ENCODE assay signal across 24 cellular contexts in the genomic region with DNA sequence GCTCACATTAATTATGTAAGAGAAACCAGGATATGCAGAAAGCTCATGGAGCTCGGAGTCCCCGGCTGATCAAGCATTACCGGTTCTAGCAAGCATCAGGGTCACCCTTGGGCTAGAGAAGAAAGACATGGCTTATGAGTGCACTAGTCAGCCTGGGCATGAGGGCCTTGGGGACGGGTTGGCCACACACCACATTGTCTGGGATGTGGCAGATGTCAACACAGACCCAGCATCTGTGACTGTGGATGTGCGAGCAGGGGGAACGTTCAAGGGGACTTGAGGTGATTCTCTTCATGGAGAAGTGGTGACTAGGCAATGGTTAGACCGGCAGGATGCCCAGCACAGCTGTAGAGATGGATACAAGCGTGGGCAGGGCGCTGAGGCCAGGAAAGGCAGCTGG.
A peak's percentile ranks its signal among the peaks of the same experiment; 100 is the strongest.
DNase-seq lines count a peak whose midpoint lies in the region; ATAC-seq and TF ChIP-seq lines count a peak whose summit lies in the region.
"Had no signal": no experiment of that assay in that cellular context is flagged by ENCODE, and none has a peak within 500 bp of the region (broad histone marks: within the 10 kb centered on the region; RNA-seq: fewer than 3 reads in every experiment).

No MANE protein-coding gene starts in this region.

- H3K4me2 ChIP-seq in MM.1S (ENCODE audit: low read depth, low read length) = no peak overlapping the region

- no peaks in the 10 kb centered on the region; the same call in 1 of the 2 replicates for H3K79me2 ChIP-seq in MM.1S (ENCODE audit: low read length)

- H3F3A ChIP-seq in MM.1S (ENCODE audit: insufficient read depth, low read length) = no peaks in the 10 kb centered on the region

- H3K27ac Mint-ChIP-seq in stimulated activated effector memory CD8-positive, alpha-beta T cell treated with anti-CD3 and anti-CD28 coated beads, Interleukin-12 subunit alpha, Interleukin-12 subunit beta, amount 100 ng/mL, for 72 hours = peak overlapping the region; percentile 40
- H3K27ac Mint-ChIP-seq: natural killer cell treated with Interleukin-12 subunit alpha and Interleukin-12 subunit beta and Interleukin-15 and Interleukin-18, amount 100 ng/mL, for 72 hours; stimulated activated naive CD8-positive, alpha-beta T cell treated with anti-CD3 and anti-CD28 coated beads, Interleukin-15, Interleukin-2, amounts not matched to agents 100 ng/mL and 50 ng/mL, for 24 hours had no signal

- DNase-seq in NCI-H524 (lab: John Stamatoyannopoulos, UW) (peak; percentile 13 to 36), NCI-H524 treated with DMSO at 0.1 percent for 48 hours (lab: John Stamatoyannopoulos, UW) (no peak), NCI-H1694 treated with DMSO at 0.1 percent for 48 hours (lab: John Stamatoyannopoulos, UW) (peak; percentile 74), epithelial cell of prostate (ENCODE audit: low read depth, low spot score) (peak; percentile 10), COLO668 (lab: John Stamatoyannopoulos, UW; ENCODE audit: unreplicated experiment) (no peak), MM.1S (no peak), NCI-H2107 treated with DMSO at 0.1 percent for 48 hours (lab: John Stamatoyannopoulos, UW; ENCODE audit: unreplicated experiment) (no peak)
- no peak for DNase-seq in stimulated activated effector memory CD8-positive, alpha-beta T cell treated with anti-CD3 and anti-CD28 coated beads, Interleukin-12 subunit alpha, Interleukin-12 subunit beta, amount 100 ng/mL, for 72 hours (ENCODE audit: low spot score in 2 of 2)
- DNase-seq: 8988T; activated CD4-positive, alpha-beta T cell treated with anti-CD3 and anti-CD28 coated beads for 1 hour; effector CD8-positive, alpha-beta T cell; GOT3; Karpas-422; NCI-H1092 treated with DMSO at 0.1 percent for 48 hours; NCI-H2081; RPMI8226; stimulated activated CD4-positive, alpha-beta T cell treated with anti-CD3 and anti-CD28 coated beads, Interleukin-2, amount 100 ng/mL, for 24 hours had no signal

- no peaks in the 10 kb centered on the region for H3K4me1 Mint-ChIP-seq in stimulated activated effector memory CD8-positive, alpha-beta T cell treated with anti-CD3 and anti-CD28 coated beads, Interleukin-12 subunit alpha, Interleukin-12 subunit beta, amount 100 ng/mL, for 72 hours

- peaks cover 5% of the 10 kb centered on the region; the same call in 1 of the 2 replicates for H3K4me1 ChIP-seq in MM.1S (ENCODE audit: low read length)

- no peaks in the 10 kb centered on the region for H3K27me3 ChIP-seq in MM.1S (replicated peaks; ENCODE audit: insufficient read depth, low read length)
- H3K27me3 ChIP-seq: heart left ventricle, uterus had no signal

- no peak overlapping the region for H3K4me3 Mint-ChIP-seq in stimulated activated effector memory CD8-positive, alpha-beta T cell treated with anti-CD3 and anti-CD28 coated beads, Interleukin-12 subunit alpha, Interleukin-12 subunit beta, amount 100 ng/mL, for 72 hours
- H3K4me3 Mint-ChIP-seq: natural killer cell treated with Interleukin-12 subunit alpha and Interleukin-12 subunit beta and Interleukin-15 and Interleukin-18, amount 100 ng/mL, for 72 hours; stimulated activated naive CD8-positive, alpha-beta T cell treated with anti-CD3 and anti-CD28 coated beads, Interleukin-15, Interleukin-2, amounts not matched to agents 100 ng/mL and 50 ng/mL, for 24 hours had no signal

- no peak overlapping the region for H3K9ac ChIP-seq in MM.1S (ENCODE audit: low read length)
- H3K9ac ChIP-seq: parathyroid adenoma had no signal

- H4K20me1 ChIP-seq in MM.1S (ENCODE audit: insufficient read depth, low read length) = no peaks in the 10 kb centered on the region

- peaks cover 4% of the 10 kb centered on the region for H3K36me3 ChIP-seq in MM.1S (replicated peaks; ENCODE audit: insufficient read depth, low read length)
- H3K36me3 ChIP-seq: uterus had no signal

- ATAC-seq in stimulated activated effector memory CD8-positive, alpha-beta T cell treated with anti-CD3 and anti-CD28 coated beads, Interleukin-12 subunit alpha, Interleukin-12 subunit beta, amount 100 ng/mL, for 72 hours = no peak
- ATAC-seq: activated naive CD4-positive, alpha-beta T cell treated with anti-CD3 and anti-CD28 coated beads, Interleukin-2, amount 50 U/mL, for 72 hours; natural killer cell treated with Interleukin-12 subunit alpha and Interleukin-12 subunit beta and Interleukin-15 and Interleukin-18, amount 100 ng/mL, for 72 hours had no signal

- H3K9me3 ChIP-seq in MM.1S (replicated peaks; ENCODE audit: insufficient read depth, low read length) = no peaks in the 10 kb centered on the region
- H3K9me3 ChIP-seq: heart left ventricle, uterus had no signal

- peaks cover 91% of the 10 kb centered on the region for H3K36me3 Mint-ChIP-seq in stimulated activated effector memory CD8-positive, alpha-beta T cell treated with anti-CD3 and anti-CD28 coated beads, Interleukin-12 subunit alpha, Interleukin-12 subunit beta, amount 100 ng/mL, for 72 hours

- no peaks in the 10 kb centered on the region for H3K9me3 Mint-ChIP-seq in stimulated activated effector memory CD8-positive, alpha-beta T cell treated with anti-CD3 and anti-CD28 coated beads, Interleukin-12 subunit alpha, Interleukin-12 subunit beta, amount 100 ng/mL, for 72 hours
- H3K9me3 Mint-ChIP-seq: activated naive CD4-positive, alpha-beta T cell treated with anti-CD3 and anti-CD28 coated beads, Interleukin-2, amount 50 U/mL, for 72 hours; natural killer cell treated with Interleukin-12 subunit alpha and Interleukin-12 subunit beta and Interleukin-15 and Interleukin-18, amount 100 ng/mL, for 72 hours; stimulated activated naive CD8-positive, alpha-beta T cell treated with anti-CD3 and anti-CD28 coated beads, Interleukin-15, Interleukin-2, amounts not matched to agents 100 ng/mL and 50 ng/mL, for 24 hours had no signal

- H3K27ac ChIP-seq in epithelial cell of prostate = no peak overlapping the region
- no peak overlapping the region for H3K27ac ChIP-seq in MM.1S (ENCODE audit: low read length)
- H3K27ac ChIP-seq: parathyroid adenoma had no signal

- no peak for TF ChIP-seq CTCF in MM.1S (IDR thresholded peaks at IDR 0.05; ENCODE audit: low read length)

- H2AFZ ChIP-seq in MM.1S (ENCODE audit: low read length) = no peak overlapping the region
- H2AFZ ChIP-seq: parathyroid adenoma had no signal

- H3K9me2 ChIP-seq in MM.1S (replicated peaks; ENCODE audit: insufficient read depth, low read length) = no peaks in the 10 kb centered on the region

- H3K4me3 ChIP-seq in MM.1S (ENCODE audit: low read length) = no peak overlapping the region
- H3K4me3 ChIP-seq: heart left ventricle, skin epidermis, uterus had no signal

Comparison
In these comparisons a context has a peak if more than half of its experiments do, and no peak if none do; other contexts are left out.
1. DNase-seq: peak in NCI-H524 (2 of 2), NCI-H1694 treated with DMSO at 0.1 percent for 48 hours (single experiment) and epithelial cell of prostate (single experiment); none in NCI-H524 treated with DMSO at 0.1 percent for 48 hours (single experiment), stimulated activated effector memory CD8-positive, alpha-beta T cell treated with anti-CD3 and anti-CD28 coated beads, Interleukin-12 subunit alpha, Interleukin-12 subunit beta, amount 100 ng/mL, for 72 hours (0 of 2), COLO668 (single experiment), MM.1S (single experiment) and NCI-H2107 treated with DMSO at 0.1 percent for 48 hours (single experiment).